7 cellular contexts compared by ENCODE assay signal in genomic region chr13:60397693-60398437, GRCh38. TPM values are rescaled to one million over a fixed set of nuclear protein-coding genes. Genes with fewer than 3 reads are reported as not detected.
DNase-seq lines count a peak whose midpoint lies in the region; ATAC-seq, FAIRE-seq and TF ChIP-seq lines count a peak whose summit lies in the region.

No MANE protein-coding gene starts in this region.

- H3K27me3 ChIP-seq in GM23338 (ENCODE audit: insufficient read depth) (no peaks in the 10 kb centered on the region), keratinocyte (ENCODE audit: control insufficient read depth, extremely low read depth, insufficient read depth, low read length) (no peaks in the 10 kb centered on the region)

- H3K4me1 ChIP-seq in GM23338 (ENCODE audit: insufficient read depth) (peaks cover 26% of the 10 kb centered on the region), keratinocyte (ENCODE audit: control insufficient read depth, extremely low read depth, insufficient read depth, low read length) (peaks cover 20% of the 10 kb centered on the region)

- H3K36me3 ChIP-seq in GM23338 (ENCODE audit: insufficient read depth) (no peaks in the 10 kb centered on the region), keratinocyte (ENCODE audit: control insufficient read depth in 2 of 2, extremely low read depth in 1 of 2, insufficient read depth in 2 of 2, low read length in 2 of 2) (no peaks in the 10 kb centered on the region)

- TF ChIP-seq CTCF in GM12864 (IDR thresholded peaks at IDR 0.05; ENCODE audit: low read depth, low read length, missing control alignments) = no peak
- TF ChIP-seq CTCF in GM23338 (conservative IDR thresholded peaks at IDR 0.05; ENCODE audit: low read depth in 2 of 2) = no peak
- no peak for TF ChIP-seq CTCF in keratinocyte (optimal IDR thresholded peaks at IDR 0.05 in 1 of 3, IDR thresholded peaks at IDR 0.05 in 1 of 3, conservative IDR thresholded peaks at IDR 0.05 in 1 of 3; ENCODE audit: extremely low read depth in 1 of 3, insufficient read depth in 2 of 3, low read length in 3 of 3)

- peak overlapping the region; percentile 81 for H3K9ac ChIP-seq in keratinocyte (ENCODE audit: control insufficient read depth, extremely low read depth, insufficient read depth, low read length)

- H3K4me2 ChIP-seq in GM23338 (peak overlapping the region; percentile 88), keratinocyte (ENCODE audit: control insufficient read depth, extremely low read depth, insufficient read depth, low read depth, low read length) (peak overlapping the region; percentile 91)

- no peaks in the 10 kb centered on the region; the same call in 2 of the 3 replicates for H3K9me3 Mint-ChIP-seq in GM23338
- no peaks in the 10 kb centered on the region for H3K9me3 Mint-ChIP-seq in T-helper 2 cell treated with Interferon-gamma antibody and Interleukin-4, amounts not matched to agents 5 μg/mL and 100 μg/mL, for 36 hours

- peak overlapping the region; percentile 95 for H2AFZ ChIP-seq in GM23338
- peak overlapping the region; percentile 60 for H2AFZ ChIP-seq in keratinocyte (ENCODE audit: control insufficient read depth, low read length)

- H3F3A ChIP-seq in GM23338 (replicated peaks; ENCODE audit: low read depth) = no peaks in the 10 kb centered on the region

- no peaks in the 10 kb centered on the region for H4K20me1 ChIP-seq in GM23338 (replicated peaks; ENCODE audit: insufficient read depth)
- H4K20me1 ChIP-seq in keratinocyte (ENCODE audit: control insufficient read depth, extremely low read depth, insufficient read depth, low read length) = no peaks in the 10 kb centered on the region

- H3K79me2 ChIP-seq in GM23338 (replicated peaks; ENCODE audit: insufficient read depth) = peaks cover 49% of the 10 kb centered on the region
- peaks cover 36% of the 10 kb centered on the region for H3K79me2 ChIP-seq in keratinocyte (ENCODE audit: control insufficient read depth, insufficient read depth, low read length)

- ATAC-seq in GM23338 = peak; percentile 25

- FAIRE-seq in keratinocyte (lab: Jason Lieb, UNC) = no peak

- peak overlapping the region; percentile 96 for H3K27ac Mint-ChIP-seq in GM23338
- H3K27ac Mint-ChIP-seq in T-helper 2 cell treated with Interferon-gamma antibody and Interleukin-4, amounts not matched to agents 5 μg/mL and 100 μg/mL, for 36 hours = peak overlapping the region; percentile 95

- DNase-seq in GM12864 (ENCODE audit: low read depth) (peak; percentile 41), GM23338 (ENCODE audit: low spot score) (peak; percentile 75), Kasumi-1 (lab: John Stamatoyannopoulos, UW) (peak; percentile 43 to 44), caudate nucleus (lab: John Stamatoyannopoulos, UW) (peak in 47 of 61 donors; percentile 10 to 74 (median 45)), keratinocyte (ENCODE audit: low read depth, low spot score) (no peak)
- no peak for DNase-seq in T-helper 2 cell treated with Interferon-gamma antibody and Interleukin-4, amounts not matched to agents 5 μg/mL and 100 μg/mL, for 36 hours (ENCODE audit: low spot score)
- DNase-seq in stimulated activated CD4-positive, alpha-beta T cell treated with anti-CD3 and anti-CD28 coated beads, Interleukin-12 subunit alpha, Interleukin-12 subunit beta, amount 100 ng/mL, for 4 hours = peak; percentile 42

- peaks cover 37% of the 10 kb centered on the region for H3K4me1 Mint-ChIP-seq in GM23338
- peaks cover 31% of the 10 kb centered on the region for H3K4me1 Mint-ChIP-seq in T-helper 2 cell treated with Interferon-gamma antibody and Interleukin-4, amounts not matched to agents 5 μg/mL and 100 μg/mL, for 36 hours (ENCODE audit: low read depth)

- peak overlapping the region; percentile 68 for H3K4me3 ChIP-seq in GM12864 (ENCODE audit: low read depth, low read length)
- peak overlapping the region; percentile 91 for H3K4me3 ChIP-seq in GM23338
- peak overlapping the region; percentile 54 to 77 (median 68) for H3K4me3 ChIP-seq in keratinocyte (ENCODE audit: control insufficient read depth in 2 of 3, extremely low read depth in 1 of 3, insufficient read depth in 2 of 3, low read depth in 1 of 3, low read length in 3 of 3)

- no peaks in the 10 kb centered on the region for H3K9me1 ChIP-seq in keratinocyte (ENCODE audit: control insufficient read depth, extremely low read depth, insufficient read depth, low read length)

- dilution Hi-C loops in keratinocyte (cut with MboI; ENCODE audit: extremely low pct_ligation_motif_present, low sequenced_read_pairs) = no loop called here

- H3K27me3 Mint-ChIP-seq in GM23338 (ENCODE audit: insufficient read depth, low read depth, poor library complexity) = peaks cover 10% of the 10 kb centered on the region
- no peaks in the 10 kb centered on the region for H3K27me3 Mint-ChIP-seq in T-helper 2 cell treated with Interferon-gamma antibody and Interleukin-4, amounts not matched to agents 5 μg/mL and 100 μg/mL, for 36 hours (ENCODE audit: low read depth)

- H3K4me3 Mint-ChIP-seq in GM23338 = peak overlapping the region; percentile 93
- peak overlapping the region; percentile 96 for H3K4me3 Mint-ChIP-seq in T-helper 2 cell treated with Interferon-gamma antibody and Interleukin-4, amounts not matched to agents 5 μg/mL and 100 μg/mL, for 36 hours

- H3K9me2 ChIP-seq in GM23338 (ENCODE audit: insufficient read depth) = no peaks in the 10 kb centered on the region

- no peaks in the 10 kb centered on the region for H3K9me3 ChIP-seq in keratinocyte (ENCODE audit: control insufficient read depth, low read depth, low read length)

- peak overlapping the region; percentile 83 for H3K27ac ChIP-seq in GM23338 (ENCODE audit: low read depth)
- peak overlapping the region; percentile 80 for H3K27ac ChIP-seq in caudate nucleus (ENCODE audit: low read depth, low read length)
- H3K27ac ChIP-seq in keratinocyte (ENCODE audit: control insufficient read depth, insufficient read depth, low read length) = peak overlapping the region; percentile 65

- H3K36me3 Mint-ChIP-seq in GM23338 (ENCODE audit: low read depth) = no peaks in the 10 kb centered on the region
- H3K36me3 Mint-ChIP-seq in T-helper 2 cell treated with Interferon-gamma antibody and Interleukin-4, amounts not matched to agents 5 μg/mL and 100 μg/mL, for 36 hours (ENCODE audit: low read depth) = peaks cover 7% of the 10 kb centered on the region

TF ChIP-seq in GM23338, 12 proteins besides CTCF, POLR2A, EP300 and RAD21:
- TF ChIP-seq POLR2AphosphoS5 (IDR thresholded peaks at IDR 0.05; ENCODE audit: low read depth) (0 out of 2 replicates have a peak, but pooled peaks have one; percentile 16), ZNF331 (CRISPR knock-in tag; IDR thresholded peaks at IDR 0.05; ENCODE audit: low read depth) (no peak)

RNA-seq across cellular contexts. Expression of gene TDRD3, which starts 0.8 kb away (rescaled TPM):
- total RNA-seq in GM23338 (2014; rRNA removed; shearing (Covaris generic)) = 13.1 and 14.8 TPM in 2 replicates
- polyA plus RNA-seq in GM23338 (2016; fragmentation: Nextera tagmentation; extraction: Ambion mirVana) = 10.6 and 13.3 TPM in 2 replicates
- 6.0 to 10.7 TPM (median 7.1 TPM) in 3 replicates for polyA plus RNA-seq in keratinocyte
- 10.8 TPM for polyA plus RNA-seq in keratinocyte (2011; ENCODE audit: low read depth)
- 4.8 and 8.6 TPM in 2 replicates for polyA plus RNA-seq in keratinocyte (2011; cell fraction: cytosol; rRNA removed)
- polyA plus RNA-seq in keratinocyte (2011; cell fraction: nucleus; rRNA removed) = 7.2 and 10.1 TPM in 2 replicates
- 6.8 and 8.0 TPM in 2 replicates for polyA plus RNA-seq in keratinocyte (2012; ENCODE audit: low replicate concordance)
- 3.1 to 22.0 TPM (median 6.6 TPM) in 3 replicates for polyA minus RNA-seq in keratinocyte
- 6.5 TPM for polyA minus RNA-seq in keratinocyte (2011; cell fraction: cytosol; rRNA and poly(A)+ RNA removed)
- polyA minus RNA-seq in keratinocyte (2011; cell fraction: nucleus; rRNA and poly(A)+ RNA removed) = 9.4 and 17.6 TPM in 2 replicates

Comparison
In these comparisons a context has a peak if more than half of its experiments do, and no peak if none do; other contexts are left out.
1. DNase-seq: peak in GM12864 (single experiment), GM23338 (single experiment), Kasumi-1 (2 of 2), caudate nucleus (47 of 61) and stimulated activated CD4-positive, alpha-beta T cell treated with anti-CD3 and anti-CD28 coated beads, Interleukin-12 subunit alpha, Interleukin-12 subunit beta, amount 100 ng/mL, for 4 hours (single experiment); none in T-helper 2 cell treated with Interferon-gamma antibody and Interleukin-4, amounts not matched to agents 5 μg/mL and 100 μg/mL, for 36 hours (single experiment) and keratinocyte (single experiment).
2. Peak in every context shown above with its lines, with median percentiles within 50 percentile points of each other: H3K4me3 ChIP-seq and H3K27ac ChIP-seq.